Comparison of ENCODE assay signal across 10 cellular contexts in the genomic region with DNA sequence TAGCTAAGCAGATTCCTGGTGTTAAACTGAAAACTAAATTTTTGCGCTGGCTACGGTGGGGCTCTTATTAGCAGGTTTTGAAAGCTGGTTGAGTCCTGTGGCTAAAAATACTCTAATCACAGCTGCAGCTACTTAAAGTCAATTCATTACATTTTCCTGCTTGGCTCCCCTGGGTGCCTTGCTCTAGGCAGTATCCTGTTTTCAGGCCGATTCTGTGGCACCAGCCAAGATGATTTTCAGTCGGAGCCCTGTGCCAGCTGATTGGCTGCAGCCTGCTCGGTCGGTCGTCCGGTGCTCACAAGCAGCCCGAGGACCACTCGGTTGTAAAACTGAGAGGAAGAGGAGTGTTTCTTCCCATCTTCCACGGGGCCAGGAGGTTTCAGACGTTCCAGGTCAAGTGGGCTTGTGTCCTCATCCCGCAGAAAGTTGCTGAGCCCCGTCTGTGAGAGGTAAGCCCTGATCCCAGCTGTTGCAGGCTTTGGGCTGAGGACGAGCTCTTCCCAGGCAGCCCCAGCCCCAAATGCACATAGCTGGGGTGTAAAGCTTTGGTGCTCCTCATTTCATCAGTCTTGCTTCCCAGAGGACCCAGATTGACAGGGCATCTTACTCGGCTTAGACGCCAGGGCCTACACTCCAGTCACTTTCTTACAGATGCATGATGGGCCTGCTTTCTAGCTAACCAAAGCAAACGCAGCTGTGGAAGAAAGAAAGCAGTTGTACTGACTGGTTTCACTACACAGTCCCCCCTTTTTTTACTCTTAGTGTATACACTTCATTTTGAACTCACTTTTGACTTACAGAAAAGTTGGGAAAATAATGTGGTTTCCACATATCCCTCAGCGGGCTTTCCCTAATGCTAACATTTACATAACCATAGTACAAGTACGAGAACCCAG. TPM values are rescaled to one million over a fixed set of nuclear protein-coding genes. Genes with fewer than 3 reads are reported as not detected.
A peak's percentile ranks its signal among the peaks of the same experiment; 100 is the strongest.
DNase-seq lines count a peak whose midpoint lies in the region; ATAC-seq and TF ChIP-seq lines count a peak whose summit lies in the region.
"Had no signal": no experiment of that assay in that cellular context is flagged by ENCODE, and none has a peak within 500 bp of the region (broad histone marks: within the 10 kb centered on the region; RNA-seq: fewer than 3 reads in every experiment).

No MANE protein-coding gene starts in this region.

- no peak for TF ChIP-seq POLR2A in uterus (IDR thresholded peaks at IDR 0.05)

- no peak overlapping the region for H4K8ac ChIP-seq in mesendoderm (ENCODE audit: low read depth, low read length)

- DNase-seq in activated naive CD8-positive, alpha-beta T cell treated with anti-CD3 and anti-CD28 coated beads, Interleukin-2, amount 50 U/mL, for 24 hours, result no peak
- DNase-seq in activated naive CD8-positive, alpha-beta T cell treated with anti-CD3 and anti-CD28 coated beads for 36 hours, result no peak
- peak; percentile 66 for DNase-seq in Right ventricle myocardium superior
- DNase-seq in uterus, result no peak
- no peak for DNase-seq in mesendoderm
- no peak for DNase-seq in KG1 (lab: John Stamatoyannopoulos, UW)
- DNase-seq in LoVo (ENCODE audit: low spot score), result no peak
- DNase-seq: activated gamma-delta T cell treated with Interleukin-2 at 50 U/mL for 16 hours had no signal

- H3K4me3 ChIP-seq in uterus (no peak overlapping the region), mesendoderm (ENCODE audit: low read length) (no peak overlapping the region)

- no peaks in the 10 kb centered on the region for H3K9me3 Mint-ChIP-seq in activated naive CD8-positive, alpha-beta T cell treated with anti-CD3 and anti-CD28 coated beads, Interleukin-2, amount 50 U/mL, for 24 hours
- H3K9me3 Mint-ChIP-seq in activated naive CD8-positive, alpha-beta T cell treated with anti-CD3 and anti-CD28 coated beads for 36 hours, result no peaks in the 10 kb centered on the region

- no peaks in the 10 kb centered on the region for H3K36me3 ChIP-seq in uterus
- peaks cover 1% of the 10 kb centered on the region for H3K36me3 ChIP-seq in mesendoderm (ENCODE audit: control insufficient read depth, insufficient read depth, low read length)

- TF ChIP-seq CTCF in uterus (IDR thresholded peaks at IDR 0.05), result no peak

- H3K36me3 Mint-ChIP-seq in activated naive CD8-positive, alpha-beta T cell treated with anti-CD3 and anti-CD28 coated beads, Interleukin-2, amount 50 U/mL, for 24 hours (ENCODE audit: low read depth), result peaks cover 6% of the 10 kb centered on the region
- H3K36me3 Mint-ChIP-seq in activated naive CD8-positive, alpha-beta T cell treated with anti-CD3 and anti-CD28 coated beads for 36 hours, result peaks cover 29% of the 10 kb centered on the region

- intact Hi-C loops in Right ventricle myocardium superior (cut with DNase I) (no loop called here), uterus (cut with DNase I; ENCODE audit: low total_unique reads) (no loop called here)

- H3K27me3 Mint-ChIP-seq in activated naive CD8-positive, alpha-beta T cell treated with anti-CD3 and anti-CD28 coated beads, Interleukin-2, amount 50 U/mL, for 24 hours, result no peaks in the 10 kb centered on the region
- H3K27me3 Mint-ChIP-seq in activated naive CD8-positive, alpha-beta T cell treated with anti-CD3 and anti-CD28 coated beads for 36 hours, result no peaks in the 10 kb centered on the region

- H3K18ac ChIP-seq in mesendoderm (ENCODE audit: low read length), result no peak overlapping the region

- no peak overlapping the region for H2BK5ac ChIP-seq in mesendoderm (ENCODE audit: low read length)

- H2BK120ac ChIP-seq in mesendoderm (ENCODE audit: low read depth, low read length), result no peak overlapping the region

- no peaks in the 10 kb centered on the region for H3K27me3 ChIP-seq in uterus
- H3K27me3 ChIP-seq in mesendoderm (ENCODE audit: insufficient read depth, low read length, poor library complexity), result no peaks in the 10 kb centered on the region
- H3K27me3 ChIP-seq: neutrophil had no signal

- H3K4me1 ChIP-seq in uterus (peaks cover 0 to 6% of the 10 kb centered on the region in 2 donors), mesendoderm (ENCODE audit: control insufficient read depth, low read depth, low read length) (peaks cover 3% of the 10 kb centered on the region)

- H3K56ac ChIP-seq in mesendoderm (ENCODE audit: low read length), result no peak overlapping the region

- no peak overlapping the region for H2AK5ac ChIP-seq in mesendoderm (ENCODE audit: low read length)

- ATAC-seq in activated naive CD8-positive, alpha-beta T cell treated with anti-CD3 and anti-CD28 coated beads, Interleukin-2, amount 50 U/mL, for 24 hours, result peak; percentile 30
- ATAC-seq in HG03354 (IDR thresholded peaks at IDR 0.05; ENCODE audit: poor library complexity, severe bottlenecking, unreplicated experiment), result peak; percentile 36
- ATAC-seq in Right ventricle myocardium superior (ENCODE audit: poor library complexity), result peak; percentile 72

- no peaks in the 10 kb centered on the region for H3K79me1 ChIP-seq in mesendoderm (ENCODE audit: low read length)

- no peaks in the 10 kb centered on the region for H3K9me3 ChIP-seq in uterus
- H3K9me3 ChIP-seq: neutrophil had no signal

- no peak overlapping the region for H3K4me3 Mint-ChIP-seq in activated naive CD8-positive, alpha-beta T cell treated with anti-CD3 and anti-CD28 coated beads, Interleukin-2, amount 50 U/mL, for 24 hours
- H3K4me3 Mint-ChIP-seq in activated naive CD8-positive, alpha-beta T cell treated with anti-CD3 and anti-CD28 coated beads for 36 hours, result no peak overlapping the region

- H3K4ac ChIP-seq in mesendoderm (ENCODE audit: low read depth, low read length), result no peak overlapping the region

- no peak overlapping the region for H3K9ac ChIP-seq in mesendoderm (ENCODE audit: low read length)

- H3K27ac ChIP-seq in uterus (peak overlapping the region; percentile 68 to 77), mesendoderm (ENCODE audit: low read depth, low read length) (no peak overlapping the region)
- H3K27ac ChIP-seq: neutrophil had no signal

- no peak overlapping the region for H3K4me2 ChIP-seq in mesendoderm (ENCODE audit: low read length)

- no CpG with 5 or more reads among the region's 20 CpGs for WGBS in mesendoderm (ENCODE audit: extremely low coverage, insufficient coverage, low lambda C conversion rate)

- H3K4me1 Mint-ChIP-seq in activated naive CD8-positive, alpha-beta T cell treated with anti-CD3 and anti-CD28 coated beads, Interleukin-2, amount 50 U/mL, for 24 hours, result peaks cover 46% of the 10 kb centered on the region
- H3K4me1 Mint-ChIP-seq in activated naive CD8-positive, alpha-beta T cell treated with anti-CD3 and anti-CD28 coated beads for 36 hours, result peaks cover 46% of the 10 kb centered on the region

- H2BK15ac ChIP-seq in mesendoderm (replicated peaks; ENCODE audit: low read depth), result no peak overlapping the region

- H3K79me2 ChIP-seq in mesendoderm (ENCODE audit: control insufficient read depth, insufficient read depth, low read length), result no peaks in the 10 kb centered on the region

- no peak overlapping the region for H3K23ac ChIP-seq in mesendoderm (ENCODE audit: low read length)

- no peak overlapping the region for H4K5ac ChIP-seq in mesendoderm (ENCODE audit: low read length)

- H3K27ac Mint-ChIP-seq in activated naive CD8-positive, alpha-beta T cell treated with anti-CD3 and anti-CD28 coated beads, Interleukin-2, amount 50 U/mL, for 24 hours, result no peak overlapping the region
- H3K27ac Mint-ChIP-seq in activated naive CD8-positive, alpha-beta T cell treated with anti-CD3 and anti-CD28 coated beads for 36 hours, result no peak overlapping the region

RNA-seq across cellular contexts. Expression of a gene that starts 15.9 kb away (rescaled TPM):
- total RNA-seq in activated naive CD8-positive, alpha-beta T cell treated with anti-CD3 and anti-CD28 coated beads for 36 hours, result 1 to 10 TPM; 5.5 to 6.1 TPM
- 9.8 TPM for total RNA-seq in Right ventricle myocardium superior
- total RNA-seq in uterus, result 10 to 100 TPM in 2 of 4 donors, 1 to 10 TPM in 2; 6.5 to 26.8 (median 13.3) TPM
- 8.6 TPM for polyA plus RNA-seq in mesendoderm (2013, experiment 1 of 2)
- 9.6 TPM for polyA plus RNA-seq in mesendoderm (2013, experiment 2 of 2)
